In the genomic region with DNA sequence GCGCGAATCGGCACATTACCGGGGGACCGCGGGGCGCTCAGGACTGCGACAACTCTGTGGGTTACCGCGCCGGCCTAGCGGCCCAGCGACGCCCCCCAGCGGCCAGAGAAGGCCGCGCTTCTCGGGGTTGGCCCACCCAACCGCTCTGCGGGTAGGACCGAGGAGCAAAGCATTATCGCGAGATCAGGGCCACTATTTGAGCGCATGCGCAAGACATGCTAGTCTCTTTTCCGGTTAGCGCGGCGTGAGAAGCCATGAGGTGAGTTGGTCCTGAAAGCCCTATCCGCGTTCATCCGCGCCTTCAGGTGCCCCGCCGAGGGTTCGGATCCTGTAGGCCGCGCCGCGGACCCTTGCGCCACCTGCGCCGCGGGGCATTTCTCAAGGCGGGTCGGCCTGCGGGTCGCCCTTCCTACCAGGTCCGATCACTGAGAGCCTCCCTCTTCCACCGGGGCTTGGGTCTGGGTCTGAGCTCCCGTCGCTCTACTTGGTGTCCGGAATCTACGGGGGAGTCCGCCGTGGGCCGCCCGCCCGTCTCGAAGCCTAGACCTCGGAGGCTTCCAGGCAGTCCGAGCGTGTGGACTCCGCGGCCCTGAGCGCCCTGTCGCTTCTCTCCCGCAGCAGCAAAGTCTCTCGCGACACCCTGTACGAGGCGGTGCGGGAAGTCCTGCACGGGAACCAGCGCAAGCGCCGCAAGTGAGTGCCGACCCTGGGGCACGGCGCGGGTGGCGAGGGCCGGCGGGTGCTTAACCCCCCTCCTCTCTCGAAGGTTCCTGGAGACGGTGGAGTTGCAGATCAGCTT, we compare ENCODE assay signal across 8 cellular contexts. TPM values are rescaled to one million over a fixed set of nuclear protein-coding genes. Genes with fewer than 3 reads are reported as not detected.
A peak's percentile ranks its signal among the peaks of the same experiment; 100 is the strongest.
DNase-seq lines count a peak whose midpoint lies in the region; ATAC-seq and TF ChIP-seq lines count a peak whose summit lies in the region.

A gene (plus strand): TSS at position 221 of the 799 bp plus-strand sequence. CDS start 34 bp downstream, at position 255.

- TF ChIP-seq EP300 in SK-N-SH (IDR thresholded peaks at IDR 0.05; ENCODE audit: borderline replicate concordance in 1 of 2, low read depth in 1 of 2, low read length in 1 of 2), result no peak

- POLR2A ChIA-PET in SK-N-SH (lab: Yijun Ruan, JAX), result interaction anchor here (0.9 to 1.8 kb wide), 4 partner anchors 30 to 126 kb away, joined by 4 to 6 read pairs (median 4); no protein-coding TSS in a partner anchor

- CTCF ChIA-PET in SK-N-SH (lab: Yijun Ruan, JAX), result interaction anchor here (0.6 to 6.6 kb wide), 25 partner anchors 9 to 270 kb away, joined by 3 to 102 read pairs (median 3); a partner anchor contains a TSS

- H3K9ac ChIP-seq in SK-N-SH, result peak within 1 kb of the TSS; percentile 95

- H3K4me1 Mint-ChIP-seq in activated naive CD4-positive, alpha-beta T cell treated with anti-CD3 and anti-CD28 coated beads, Interleukin-2, amount 50 U/mL, for 24 hours, result peaks cover 25% of the 10 kb centered on the region

- no peaks in the 10 kb centered on the region for H3K27me3 Mint-ChIP-seq in activated naive CD4-positive, alpha-beta T cell treated with anti-CD3 and anti-CD28 coated beads, Interleukin-2, amount 50 U/mL, for 24 hours

- no peaks in the 10 kb centered on the region for H3K27me3 ChIP-seq in SK-N-SH (ENCODE audit: insufficient read depth)
- H3K27me3 ChIP-seq in osteoblast (ENCODE audit: insufficient read depth, low read length), result no peaks in the 10 kb centered on the region
- no peaks in the 10 kb centered on the region for H3K27me3 ChIP-seq in thoracic aorta (replicated peaks; ENCODE audit: insufficient read depth)

- H3K4me2 ChIP-seq in SK-N-SH (peak within 1 kb of the TSS; percentile 90), osteoblast (ENCODE audit: insufficient read depth, low read length) (peak within 1 kb of the TSS; percentile 95)

- H3K27ac ChIP-seq in SK-N-SH (ENCODE audit: low read depth in 2 of 2, low read length in 1 of 2), result peak within 1 kb of the TSS; percentile 85 to 89
- H3K27ac ChIP-seq in osteoblast (ENCODE audit: low read depth, low read length), result peak within 1 kb of the TSS; percentile 93
- H3K27ac ChIP-seq in thoracic aorta, result peak within 1 kb of the TSS; percentile 87

- H3K4me3 ChIP-seq in GM08714 (ENCODE audit: low read length) (peak within 1 kb of the TSS; percentile 90), HFF-Myc (replicated peaks; ENCODE audit: low read depth, low read length) (peak within 1 kb of the TSS; percentile 90), SK-N-SH (ENCODE audit: low read depth in 2 of 2, low read length in 1 of 2) (peak within 1 kb of the TSS; percentile 67 to 90), osteoblast (ENCODE audit: insufficient read depth, low read length) (peak within 1 kb of the TSS; percentile 99), thoracic aorta (peak within 1 kb of the TSS; percentile 98)

- H3K9me3 Mint-ChIP-seq in activated naive CD4-positive, alpha-beta T cell treated with anti-CD3 and anti-CD28 coated beads, Interleukin-2, amount 50 U/mL, for 24 hours, result no peaks in the 10 kb centered on the region

- H3K9me3 ChIP-seq in SK-N-SH (no peaks in the 10 kb centered on the region), osteoblast (ENCODE audit: low read depth, low read length) (no peaks in the 10 kb centered on the region), thoracic aorta (no peaks in the 10 kb centered on the region)

- H3K27ac Mint-ChIP-seq in activated naive CD4-positive, alpha-beta T cell treated with anti-CD3 and anti-CD28 coated beads, Interleukin-2, amount 50 U/mL, for 24 hours, result peak within 1 kb of the TSS; percentile 97

- H4K20me1 ChIP-seq in SK-N-SH (ENCODE audit: insufficient read depth), result peaks cover 46% of the 10 kb centered on the region
- peaks cover 46% of the 10 kb centered on the region for H4K20me1 ChIP-seq in osteoblast (ENCODE audit: insufficient read depth, low read length)

- H2AFZ ChIP-seq in SK-N-SH (ENCODE audit: low read depth), result peak within 1 kb of the TSS; percentile 90
- H2AFZ ChIP-seq in osteoblast (ENCODE audit: low read length), result peak within 1 kb of the TSS; percentile 98

- ATAC-seq in thoracic aorta (ENCODE audit: insufficient number of reproducible peaks, low FRiP score, low read depth), result peak; percentile 94

- TF ChIP-seq CTCF in HFF-Myc (IDR thresholded peaks at IDR 0.05; ENCODE audit: low read depth, low read length, missing control alignments), result peak; percentile 99
- peak; percentile 96 for TF ChIP-seq CTCF in SK-N-SH (IDR thresholded peaks at IDR 0.05)
- peak; percentile 97 for TF ChIP-seq CTCF in osteoblast (IDR thresholded peaks at IDR 0.05; ENCODE audit: extremely low read depth, low read depth, low read length)
- peak; percentile 94 for TF ChIP-seq CTCF in thoracic aorta (IDR thresholded peaks at IDR 0.05)

- H3K4me1 ChIP-seq in SK-N-SH (ENCODE audit: control insufficient read depth in 1 of 2, insufficient read depth in 2 of 2, low read depth in 1 of 2, low read length in 1 of 2) (peaks cover 23 to 26% of the 10 kb centered on the region in 2 experiments; a peak in 3 of 4 replicates), osteoblast (ENCODE audit: insufficient read depth, low read length) (peaks cover 24% of the 10 kb centered on the region), thoracic aorta (ENCODE audit: control insufficient read depth in 1 of 2, low read depth in 2 of 2) (peaks cover 0 to 40% of the 10 kb centered on the region in 2 donors)

- peak within 1 kb of the TSS; percentile 97 for H3K4me3 Mint-ChIP-seq in activated naive CD4-positive, alpha-beta T cell treated with anti-CD3 and anti-CD28 coated beads, Interleukin-2, amount 50 U/mL, for 24 hours

- H3F3A ChIP-seq in SK-N-SH (replicated peaks; ENCODE audit: insufficient read depth), result peaks cover 45% of the 10 kb centered on the region

- H3K36me3 ChIP-seq in SK-N-SH (replicated peaks in 1 of 2; ENCODE audit: control insufficient read depth in 1 of 2, insufficient read depth in 2 of 2, low read length in 1 of 2) (peaks cover 25 to 38% of the 10 kb centered on the region in 2 experiments), osteoblast (ENCODE audit: insufficient read depth, low read length) (peaks cover 48% of the 10 kb centered on the region), thoracic aorta (peaks cover 16% of the 10 kb centered on the region)

- peaks cover 21% of the 10 kb centered on the region for H3K36me3 Mint-ChIP-seq in activated naive CD4-positive, alpha-beta T cell treated with anti-CD3 and anti-CD28 coated beads, Interleukin-2, amount 50 U/mL, for 24 hours

- H3K79me2 ChIP-seq in SK-N-SH (ENCODE audit: insufficient read depth), result peaks cover 38% of the 10 kb centered on the region
- peaks cover 30% of the 10 kb centered on the region for H3K79me2 ChIP-seq in osteoblast (ENCODE audit: insufficient read depth, low read length)

- H3K9me2 ChIP-seq in SK-N-SH, result no peaks in the 10 kb centered on the region

- peak; percentile 77 for TF ChIP-seq RAD21 in SK-N-SH (IDR thresholded peaks at IDR 0.05; ENCODE audit: low read length)

- DNase-seq in HFF-Myc (ENCODE audit: extremely low read depth, low read depth), result peak; percentile 97
- DNase-seq in NCI-H1048 (lab: John Stamatoyannopoulos, UW), result peak; percentile 93
- peak; percentile 97 for DNase-seq in SK-N-SH
- peak; percentile 88 for DNase-seq in glomerular endothelial cell (ENCODE audit: extremely low read depth, low read depth, low spot score)
- DNase-seq in osteoblast (ENCODE audit: insufficient read length, low spot score, missing footprints), result peak; percentile 99
- peak; percentile 62 for DNase-seq in thoracic aorta (ENCODE audit: low spot score)

- WGBS in SK-N-SH (ENCODE audit: low lambda C conversion rate), result 1% methylated on average over 17 of the region's 86 CpGs

TF ChIP-seq in SK-N-SH, 30 proteins besides CTCF, POLR2A, EP300 and RAD21 (continues in another document):
- TF ChIP-seq JUND (IDR thresholded peaks at IDR 0.05) (no peak), MEF2A (IDR thresholded peaks at IDR 0.05; ENCODE audit: borderline replicate concordance, low read depth) (no peak)
- TF ChIP-seq, protein P1, sequence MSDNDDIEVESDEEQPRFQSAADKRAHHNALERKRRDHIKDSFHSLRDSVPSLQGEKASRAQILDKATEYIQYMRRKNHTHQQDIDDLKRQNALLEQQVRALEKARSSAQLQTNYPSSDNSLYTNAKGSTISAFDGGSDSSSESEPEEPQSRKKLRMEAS (IDR thresholded peaks at IDR 0.05; ENCODE audit: low read depth), result peak; percentile 97
- TF ChIP-seq, protein P2, sequence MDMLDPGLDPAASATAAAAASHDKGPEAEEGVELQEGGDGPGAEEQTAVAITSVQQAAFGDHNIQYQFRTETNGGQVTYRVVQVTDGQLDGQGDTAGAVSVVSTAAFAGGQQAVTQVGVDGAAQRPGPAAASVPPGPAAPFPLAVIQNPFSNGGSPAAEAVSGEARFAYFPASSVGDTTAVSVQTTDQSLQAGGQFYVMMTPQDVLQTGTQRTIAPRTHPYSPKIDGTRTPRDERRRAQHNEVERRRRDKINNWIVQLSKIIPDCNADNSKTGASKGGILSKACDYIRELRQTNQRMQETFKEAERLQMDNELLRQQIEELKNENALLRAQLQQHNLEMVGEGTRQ (IDR thresholded peaks at IDR 0.05; ENCODE audit: borderline replicate concordance, low read depth, low read length), result no peak

RNA-seq across cellular contexts. Expression of the gene that starts here (rescaled TPM):
- polyA plus RNA-seq in SK-N-SH (2012; rRNA removed), result 2,393 and 3,548 TPM in 2 replicates
- polyA plus RNA-seq in SK-N-SH (2012; cell fraction: cytosol; rRNA removed), result 2,837 and 3,167 TPM in 2 replicates
- polyA plus RNA-seq in SK-N-SH (2012; cell fraction: nucleus; rRNA removed), result 1,325 and 1,532 TPM in 2 replicates
- total RNA-seq in glomerular endothelial cell (885 and 1,342 TPM in 2 replicates), osteoblast (1,373 and 1,488 TPM in 2 replicates), thoracic aorta (100 to 1,000 TPM; 585 to 636 TPM)

Comparison
In these comparisons a context has a peak if more than half of its experiments do, and no peak if none do; other contexts are left out.
1. Peak in every context shown above with its lines: DNase-seq, ATAC-seq, H3K4me3 ChIP-seq and H3K27ac ChIP-seq.